ENCODE assay signal across 8 cellular contexts in genomic region chr2:37156071-37156856, GRCh38. TPM values are rescaled to one million over a fixed set of nuclear protein-coding genes. Genes with fewer than 3 reads are reported as not detected.
A peak's percentile ranks its signal among the peaks of the same experiment; 100 is the strongest.
DNase-seq lines count a peak whose midpoint lies in the region; ATAC-seq and TF ChIP-seq lines count a peak whose summit lies in the region.

No MANE protein-coding gene starts in this region.

- peak overlapping the region; percentile 92 for H3K4me3 ChIP-seq in naive thymus-derived CD4-positive, alpha-beta T cell (ENCODE audit: low read length)
- peak overlapping the region; percentile 71 for H3K4me3 ChIP-seq in suprapubic skin

- H3K27ac ChIP-seq in naive thymus-derived CD4-positive, alpha-beta T cell (ENCODE audit: low read depth, low read length): peak overlapping the region; percentile 81
- H3K27ac ChIP-seq in suprapubic skin: peak overlapping the region; percentile 86

- TF ChIP-seq EP300 in suprapubic skin (IDR thresholded peaks at IDR 0.05): no peak

- POLR2A ChIA-PET in naive thymus-derived CD4-positive, alpha-beta T cell (lab: Charles Lee): interaction anchor here (0.7 to 4.0 kb wide), 4 partner anchors 8 to 1595 kb away, joined by 3 to 15 read pairs (median 3); partner anchors contain the start of genes CEBPZOS and SRSF7

- TF ChIP-seq POLR2A in suprapubic skin (IDR thresholded peaks at IDR 0.05): no peak

- TF ChIP-seq CTCF in suprapubic skin (IDR thresholded peaks at IDR 0.05): no peak

- peak overlapping the region; percentile 94 for H3K27ac Mint-ChIP-seq in activated T-cell treated with anti-CD3 and anti-CD28 coated beads, Interleukin-2, amount 50 U/mL, for 24 hours
- peak overlapping the region; percentile 86 to 96 (median 92) for H3K27ac Mint-ChIP-seq in naive thymus-derived CD4-positive, alpha-beta T cell

- intact Hi-C loops in naive thymus-derived CD4-positive, alpha-beta T cell (cut with micrococcal nuclease): loop anchor here (1.0 to 5.0 kb wide), 7 partner anchors 40 to 1221 kb away; partner anchors contain the start of genes STRN (in 2 of the 2), ATL2 (in 1 of the 2), CEBPZ (in 1 of the 2) and CEBPZOS (in 1 of the 2)

- H3K4me3 Mint-ChIP-seq in activated T-cell treated with anti-CD3 and anti-CD28 coated beads, Interleukin-2, amount 50 U/mL, for 24 hours: peak overlapping the region; percentile 88
- peak overlapping the region; percentile 88 to 99 (median 94) for H3K4me3 Mint-ChIP-seq in naive thymus-derived CD4-positive, alpha-beta T cell

- H3K4me1 Mint-ChIP-seq in activated T-cell treated with anti-CD3 and anti-CD28 coated beads, Interleukin-2, amount 50 U/mL, for 24 hours (ENCODE audit: low read depth): peaks cover 52% of the 10 kb centered on the region
- peaks cover 29 to 62% (median 52%) of the 10 kb centered on the region in 7 donors for H3K4me1 Mint-ChIP-seq in naive thymus-derived CD4-positive, alpha-beta T cell

- peaks cover 2% of the 10 kb centered on the region for H3K9me3 Mint-ChIP-seq in activated T-cell treated with anti-CD3 and anti-CD28 coated beads, Interleukin-2, amount 50 U/mL, for 24 hours
- no peaks in the 10 kb centered on the region for H3K9me3 Mint-ChIP-seq in naive thymus-derived CD4-positive, alpha-beta T cell

- peaks cover 0 to 4% (median 0%) of the 10 kb centered on the region in 3 experiments for H3K36me3 ChIP-seq in naive thymus-derived CD4-positive, alpha-beta T cell (ENCODE audit: control insufficient read depth in 2 of 3, insufficient read depth in 3 of 3, low read length in 3 of 3)
- no peaks in the 10 kb centered on the region for H3K36me3 ChIP-seq in suprapubic skin

- H3K27me3 ChIP-seq in naive thymus-derived CD4-positive, alpha-beta T cell (ENCODE audit: control insufficient read depth in 2 of 2, insufficient read depth in 2 of 2, low read length in 2 of 2): no peaks in the 10 kb centered on the region
- no peaks in the 10 kb centered on the region for H3K27me3 ChIP-seq in suprapubic skin

- H3K36me3 Mint-ChIP-seq in activated T-cell treated with anti-CD3 and anti-CD28 coated beads, Interleukin-2, amount 50 U/mL, for 24 hours (ENCODE audit: low read depth): peaks cover 39% of the 10 kb centered on the region
- peaks cover 9 to 32% (median 26%) of the 10 kb centered on the region in 5 donors for H3K36me3 Mint-ChIP-seq in naive thymus-derived CD4-positive, alpha-beta T cell

- ATAC-seq in HG02588 (IDR thresholded peaks at IDR 0.05; ENCODE audit: unreplicated experiment): peak; percentile 9
- ATAC-seq in naive thymus-derived CD4-positive, alpha-beta T cell: peak; percentile 28

- H3K27me3 Mint-ChIP-seq in activated T-cell treated with anti-CD3 and anti-CD28 coated beads, Interleukin-2, amount 50 U/mL, for 24 hours: no peaks in the 10 kb centered on the region
- peaks cover 0 to under 1% (median 0%) of the 10 kb centered on the region in 5 donors for H3K27me3 Mint-ChIP-seq in naive thymus-derived CD4-positive, alpha-beta T cell

- DNase-seq in NOMO-1 (lab: John Stamatoyannopoulos, UW; ENCODE audit: unreplicated experiment in 2 of 2) (peak; percentile 4 to 12), NOMO-1 treated with DMSO at 0.1 percent for 48 hours (lab: John Stamatoyannopoulos, UW; ENCODE audit: unreplicated experiment) (no peak), NCI-H2171 (lab: John Stamatoyannopoulos, UW) (peak; percentile 36), fibroblast of gingiva (ENCODE audit: low read depth) (peak; percentile 46), suprapubic skin (ENCODE audit: low spot score in 2 of 2) (peak; percentile 73 to 83)
- no peak for DNase-seq in activated T-cell treated with anti-CD3 and anti-CD28 coated beads, Interleukin-2, amount 50 U/mL, for 24 hours
- DNase-seq in naive thymus-derived CD4-positive, alpha-beta T cell: peak in 7 of 9 donors; percentile 3 to 30 (median 14)

- CTCF ChIA-PET in naive thymus-derived CD4-positive, alpha-beta T cell (lab: Charles Lee): interaction anchor here (0.6 kb wide), 1 partner anchor 381 kb away, joined by 3 read pairs; no protein-coding TSS in a partner anchor

- 1% methylated on average over 26 of the region's 27 CpGs for WGBS in suprapubic skin

- peaks cover 21 to 25% of the 10 kb centered on the region in 2 donors for H3K4me1 ChIP-seq in naive thymus-derived CD4-positive, alpha-beta T cell (ENCODE audit: control insufficient read depth in 2 of 2, insufficient read depth in 2 of 2, low read length in 2 of 2)
- H3K4me1 ChIP-seq in suprapubic skin: peaks cover 48% of the 10 kb centered on the region

- no peaks in the 10 kb centered on the region for H3K9me3 ChIP-seq in naive thymus-derived CD4-positive, alpha-beta T cell (ENCODE audit: control insufficient read depth in 2 of 3, low read length in 3 of 3)
- no peaks in the 10 kb centered on the region for H3K9me3 ChIP-seq in suprapubic skin

RNA-seq across cellular contexts. Expression of gene EIF2AK2, which starts 0.5 kb away (rescaled TPM):
- 10 to 100 TPM; 21.2 to 91.9 (median 24.2) TPM for total RNA-seq in naive thymus-derived CD4-positive, alpha-beta T cell
- polyA plus RNA-seq in naive thymus-derived CD4-positive, alpha-beta T cell: 10 to 100 TPM; 20.4 to 23.5 TPM
- total RNA-seq in suprapubic skin: 10 to 100 TPM in 1 of 4 donors, 1 to 10 TPM in 3; 6.5 to 10.8 (median 9.1) TPM

RNA-seq across cellular contexts. Expression of gene SULT6B1, which starts 32.2 kb away (rescaled TPM):
- total RNA-seq in naive thymus-derived CD4-positive, alpha-beta T cell: not detected
- not detected for polyA plus RNA-seq in naive thymus-derived CD4-positive, alpha-beta T cell
- total RNA-seq in suprapubic skin: not detected

RNA-seq across cellular contexts. Expression of gene CEBPZOS, which starts 40.0 kb away (rescaled TPM):
- total RNA-seq in naive thymus-derived CD4-positive, alpha-beta T cell: 10 to 100 TPM; 26.9 to 40.7 (median 40.4) TPM
- 10 to 100 TPM; 47.4 to 58.8 TPM for polyA plus RNA-seq in naive thymus-derived CD4-positive, alpha-beta T cell
- total RNA-seq in suprapubic skin: 10 to 100 TPM; 16.3 to 33.6 (median 20.1) TPM

Comparison
In these comparisons a context has a peak if more than half of its experiments do, and no peak if none do; other contexts are left out.
1. DNase-seq: peak in NOMO-1 (2 of 2), NCI-H2171 (single experiment), fibroblast of gingiva (single experiment), naive thymus-derived CD4-positive, alpha-beta T cell (7 of 9) and suprapubic skin (2 of 2); none in NOMO-1 treated with DMSO at 0.1 percent for 48 hours (single experiment) and activated T-cell treated with anti-CD3 and anti-CD28 coated beads, Interleukin-2, amount 50 U/mL, for 24 hours (single experiment).